In the genomic region with DNA sequence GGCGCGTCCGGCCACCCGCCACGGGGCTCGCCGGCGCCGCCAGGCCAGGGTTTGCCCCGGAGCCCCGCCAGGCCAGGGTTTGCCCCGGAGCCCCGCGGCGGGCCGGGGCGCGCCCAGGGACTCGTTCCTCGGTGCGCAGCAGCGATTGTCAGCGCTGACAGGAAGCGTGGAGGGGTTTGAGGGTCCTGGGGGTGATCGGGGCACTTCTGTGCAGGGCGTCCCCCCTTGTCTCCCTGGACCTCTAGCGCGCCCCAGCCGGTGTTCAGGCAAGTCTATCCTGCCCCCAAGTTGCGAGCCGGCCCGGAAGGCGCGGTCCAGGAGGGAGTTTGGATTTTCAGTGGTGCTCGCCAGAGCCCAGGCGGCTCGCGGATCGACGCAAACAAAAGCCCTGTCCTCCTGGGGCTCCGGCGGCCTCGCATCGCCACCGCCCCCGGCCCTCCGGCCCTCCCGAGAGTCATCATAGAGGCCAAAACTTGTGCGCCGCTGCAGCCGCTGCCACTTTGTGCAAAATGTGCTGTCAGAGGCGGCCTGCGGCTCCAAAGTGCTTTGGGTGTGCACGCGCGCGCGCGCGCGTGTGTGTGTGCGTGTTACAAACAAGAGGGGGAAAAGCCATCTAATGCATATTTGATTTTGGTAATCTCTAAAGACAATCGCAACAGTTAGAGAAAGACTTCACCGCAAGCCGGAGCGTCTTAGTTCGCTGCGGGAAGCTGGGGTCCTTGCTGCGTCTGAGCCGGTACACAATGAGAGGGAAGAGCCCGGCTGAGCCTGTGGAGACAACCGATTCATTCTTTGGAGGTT, we compare ENCODE assay signal across 8 cellular contexts. TPM values are rescaled to one million over a fixed set of nuclear protein-coding genes. Genes with fewer than 3 reads are reported as not detected.
DNase-seq lines count a peak whose midpoint lies in the region; ATAC-seq and TF ChIP-seq lines count a peak whose summit lies in the region.

No MANE protein-coding gene starts in this region.

- no peaks in the 10 kb centered on the region for H3K9me3 ChIP-seq in WERI-Rb-1 (ENCODE audit: severe bottlenecking)
- H3K9me3 ChIP-seq in naive thymus-derived CD4-positive, alpha-beta T cell (ENCODE audit: control insufficient read depth in 2 of 3, low read length in 3 of 3), result no peaks in the 10 kb centered on the region

- CTCF ChIA-PET in naive thymus-derived CD4-positive, alpha-beta T cell (lab: Charles Lee), result no interaction called here

- peak overlapping the region; percentile 50 for H3K27ac Mint-ChIP-seq in HFFc6
- H3K27ac Mint-ChIP-seq in naive thymus-derived CD4-positive, alpha-beta T cell, result no peak overlapping the region

- no peaks in the 10 kb centered on the region for H3K36me3 Mint-ChIP-seq in HFFc6 (ENCODE audit: low read depth)
- H3K36me3 Mint-ChIP-seq in naive thymus-derived CD4-positive, alpha-beta T cell, result peaks cover 0 to 6% (median 0%) of the 10 kb centered on the region in 5 donors

- POLR2A ChIA-PET in naive thymus-derived CD4-positive, alpha-beta T cell (lab: Charles Lee), result no interaction called here

- peaks cover 42% of the 10 kb centered on the region for H3K4me1 Mint-ChIP-seq in HFFc6 (ENCODE audit: low read depth)
- peaks cover 10 to 20% (median 16%) of the 10 kb centered on the region in 7 donors for H3K4me1 Mint-ChIP-seq in naive thymus-derived CD4-positive, alpha-beta T cell

- no peaks in the 10 kb centered on the region for H3K4me1 ChIP-seq in naive thymus-derived CD4-positive, alpha-beta T cell (ENCODE audit: control insufficient read depth in 2 of 2, insufficient read depth in 2 of 2, low read length in 2 of 2)

- TF ChIP-seq CTCF in HFFc6 (IDR thresholded peaks at IDR 0.05) (no peak), WERI-Rb-1 (IDR thresholded peaks at IDR 0.05; ENCODE audit: low read depth, low read length) (no peak), fibroblast of villous mesenchyme (IDR thresholded peaks at IDR 0.05; ENCODE audit: insufficient read depth, low read depth, low read length) (no peak)

- peak overlapping the region; percentile 70 for H3K4me3 ChIP-seq in WERI-Rb-1 (ENCODE audit: low read depth, low read length)
- H3K4me3 ChIP-seq in fibroblast of villous mesenchyme (ENCODE audit: low read depth, low read length), result peak overlapping the region; percentile 82
- H3K4me3 ChIP-seq in naive thymus-derived CD4-positive, alpha-beta T cell (ENCODE audit: low read length), result no peak overlapping the region

- H3K9me3 Mint-ChIP-seq in HFFc6, result no peaks in the 10 kb centered on the region
- no peaks in the 10 kb centered on the region for H3K9me3 Mint-ChIP-seq in naive thymus-derived CD4-positive, alpha-beta T cell

- H3K27me3 ChIP-seq in WERI-Rb-1 (ENCODE audit: insufficient read depth, low read depth, severe bottlenecking), result no peaks in the 10 kb centered on the region
- H3K27me3 ChIP-seq in naive thymus-derived CD4-positive, alpha-beta T cell (ENCODE audit: control insufficient read depth in 2 of 2, insufficient read depth in 2 of 2, low read length in 2 of 2), result peaks cover 0 to 4% of the 10 kb centered on the region in 2 donors

- intact Hi-C loops in naive thymus-derived CD4-positive, alpha-beta T cell (cut with micrococcal nuclease), result loop anchor here (5.0 to 10.0 kb wide), 4 partner anchors 160 to 472 kb away; no protein-coding TSS in a partner anchor

- peak; percentile 11 for DNase-seq in EH (ENCODE audit: low read depth)
- peak; percentile 19 for DNase-seq in HFFc6
- peak; percentile 34 for DNase-seq in WERI-Rb-1
- DNase-seq in fibroblast of villous mesenchyme (ENCODE audit: low read depth), result peak; percentile 55
- peak in 2 of 9 donors; percentile 6 to 22 for DNase-seq in naive thymus-derived CD4-positive, alpha-beta T cell
- DNase-seq in AML-193 (lab: John Stamatoyannopoulos, UW), result no peak
- no peak for DNase-seq in activated CD4-positive, CD25-positive, alpha-beta regulatory T cell (lab: John Stamatoyannopoulos, UW)

- H3K27me3 Mint-ChIP-seq in HFFc6 (ENCODE audit: insufficient read depth), result peaks cover 6% of the 10 kb centered on the region
- peaks cover 66 to 83% (median 75%) of the 10 kb centered on the region in 5 donors for H3K27me3 Mint-ChIP-seq in naive thymus-derived CD4-positive, alpha-beta T cell

- no peaks in the 10 kb centered on the region for H3K36me3 ChIP-seq in WERI-Rb-1
- no peaks in the 10 kb centered on the region for H3K36me3 ChIP-seq in naive thymus-derived CD4-positive, alpha-beta T cell (ENCODE audit: control insufficient read depth in 2 of 3, insufficient read depth in 3 of 3, low read length in 3 of 3)

- H3K27ac ChIP-seq in WERI-Rb-1, result peak overlapping the region; percentile 29
- H3K27ac ChIP-seq in naive thymus-derived CD4-positive, alpha-beta T cell (ENCODE audit: low read depth, low read length), result no peak overlapping the region

- peak; percentile 10 for ATAC-seq in naive thymus-derived CD4-positive, alpha-beta T cell
- no peak for ATAC-seq in GM19452 (IDR thresholded peaks at IDR 0.05; ENCODE audit: unreplicated experiment)

- peak overlapping the region; percentile 96 for H3K4me3 Mint-ChIP-seq in HFFc6
- peak overlapping the region; percentile 38 to 81 (median 73) for H3K4me3 Mint-ChIP-seq in naive thymus-derived CD4-positive, alpha-beta T cell

RNA-seq across cellular contexts. Expression of a gene that starts 1.0 kb away (rescaled TPM):
- total RNA-seq in HFFc6 (2021; fragmentation: NEBNext Ultra II Directional; extraction: Animal tissue kit (Norgen Biotek cat#: 25700)), result 1 to 10 TPM; 7.4 to 9.4 (median 8.9) TPM
- 8.6 and 10.3 TPM in 2 replicates for total RNA-seq in fibroblast of villous mesenchyme
- total RNA-seq in naive thymus-derived CD4-positive, alpha-beta T cell, result under 1 TPM in 3 of 5 experiments, not detected in 2; 0.07 to 0.22 (median 0.16) TPM
- polyA plus RNA-seq in naive thymus-derived CD4-positive, alpha-beta T cell, result not detected

Comparison
In these comparisons a context has a peak if more than half of its experiments do, and no peak if none do; other contexts are left out.
1. DNase-seq: peak in EH (single experiment), HFFc6 (single experiment), WERI-Rb-1 (single experiment) and fibroblast of villous mesenchyme (single experiment); none in AML-193 (0 of 2) and activated CD4-positive, CD25-positive, alpha-beta regulatory T cell (0 of 4).